In the genomic region with DNA sequence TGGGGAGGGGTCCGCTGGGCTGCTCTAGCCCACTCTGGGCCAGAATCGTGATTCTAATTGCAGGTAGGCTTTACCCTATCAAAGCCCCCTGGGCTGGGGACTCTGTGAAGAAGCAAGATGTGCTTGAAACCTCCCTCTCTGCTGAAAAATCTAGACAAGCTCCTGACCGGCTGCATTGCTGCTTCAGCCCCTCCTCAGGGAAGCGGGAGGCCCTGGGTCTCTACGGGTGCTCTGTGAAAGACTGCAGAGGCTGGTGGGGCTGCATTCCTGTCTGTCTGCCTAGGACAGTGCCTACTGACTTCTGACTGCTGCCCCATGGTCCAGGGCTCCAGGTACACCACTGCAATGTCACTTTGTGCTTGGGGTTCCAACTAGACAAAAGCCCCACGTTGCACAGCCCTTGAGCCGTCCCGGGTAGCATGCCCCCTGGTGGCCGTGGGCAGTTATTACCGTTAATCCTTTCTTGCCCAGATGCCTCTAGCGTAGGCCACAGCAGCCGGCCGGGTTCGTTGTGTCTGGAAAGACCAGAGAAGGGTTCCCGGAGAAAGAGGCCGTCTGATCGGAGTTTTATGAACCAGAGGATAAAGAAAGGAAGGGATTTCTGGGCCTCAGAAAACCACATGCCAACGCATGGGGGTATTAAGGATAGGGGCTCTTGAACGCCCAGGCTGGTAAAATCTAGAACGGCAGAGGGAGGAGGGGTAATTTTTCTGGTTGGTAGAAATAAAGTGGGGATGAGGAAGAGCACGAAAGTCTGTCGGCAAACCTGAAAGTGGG, we compare ENCODE assay signal across 9 cellular contexts. TPM values are rescaled to one million over a fixed set of nuclear protein-coding genes. Genes with fewer than 3 reads are reported as not detected.
DNase-seq lines count a peak whose midpoint lies in the region; ATAC-seq and TF ChIP-seq lines count a peak whose summit lies in the region.
"Had no signal": no experiment of that assay in that cellular context is flagged by ENCODE, and none has a peak within 500 bp of the region (broad histone marks: within the 10 kb centered on the region; RNA-seq: fewer than 3 reads in every experiment).

No MANE protein-coding gene starts in this region.

- no peaks in the 10 kb centered on the region for H3K27me3 ChIP-seq in fibroblast of lung (ENCODE audit: control insufficient read depth, insufficient read depth, low read length)
- H3K27me3 ChIP-seq: BLaER1 treated with 17β-estradiol and CSF1 and Interleukin-3, amounts not matched to agents 10 nM and 100 nM had no signal

- intact Hi-C loops in posterior vena cava (cut with DNase I): no loop called here

- no peak overlapping the region for H3K9ac ChIP-seq in fibroblast of lung (ENCODE audit: insufficient read depth, low read length)
- H3K9ac ChIP-seq: BLaER1 treated with 17β-estradiol and CSF1 and Interleukin-3, amounts not matched to agents 10 nM and 100 nM had no signal

- TF ChIP-seq CTCF in fibroblast of lung (conservative IDR thresholded peaks at IDR 0.05 in 1 of 2, IDR thresholded peaks at IDR 0.05 in 1 of 2; ENCODE audit: low read depth in 1 of 2, low read length in 2 of 2): peak; percentile 54 to 75

- no peaks in the 10 kb centered on the region for H3K4me1 ChIP-seq in fibroblast of lung (ENCODE audit: control insufficient read depth, extremely low read depth, insufficient read depth, low read length)
- H3K4me1 ChIP-seq: BLaER1 treated with 17β-estradiol and CSF1 and Interleukin-3, amounts not matched to agents 10 nM and 100 nM had no signal

- no peaks in the 10 kb centered on the region for H4K20me1 ChIP-seq in fibroblast of lung (ENCODE audit: control insufficient read depth, extremely low read depth, insufficient read depth, low read length)

- H3K36me3 ChIP-seq in fibroblast of lung (ENCODE audit: control insufficient read depth, insufficient read depth, low read length): no peaks in the 10 kb centered on the region
- H3K36me3 ChIP-seq: BLaER1 treated with 17β-estradiol and CSF1 and Interleukin-3, amounts not matched to agents 10 nM and 100 nM had no signal

- peak; percentile 65 for ATAC-seq in HG02678 (IDR thresholded peaks at IDR 0.05; ENCODE audit: unreplicated experiment)

- H3K4me3 ChIP-seq in fibroblast of lung (replicated peaks in 1 of 4; ENCODE audit: control extremely low read depth in 1 of 4, insufficient read depth in 1 of 4, low read depth in 3 of 4, low read length in 4 of 4): no peak overlapping the region
- H3K4me3 ChIP-seq: BLaER1 treated with 17β-estradiol and CSF1 and Interleukin-3, amounts not matched to agents 10 nM and 100 nM had no signal

- no peak overlapping the region for H2AFZ ChIP-seq in fibroblast of lung (ENCODE audit: low read length)

- no peak overlapping the region for H3K4me2 ChIP-seq in fibroblast of lung (ENCODE audit: extremely low read depth, insufficient read depth, low read length)
- H3K4me2 ChIP-seq: BLaER1 treated with 17β-estradiol and CSF1 and Interleukin-3, amounts not matched to agents 10 nM and 100 nM had no signal

- DNase-seq in NCI-H2081 (lab: John Stamatoyannopoulos, UW) (peak; percentile 30 to 34), NCI-H2081 treated with DMSO at 0.1 percent for 48 hours (lab: John Stamatoyannopoulos, UW) (no peak), NCI-H748 treated with DMSO at 0.1 percent for 48 hours (lab: John Stamatoyannopoulos, UW) (peak; percentile 18), fibroblast of lung (ENCODE audit: low read depth in 2 of 2) (peak in 1 of 2 donors; percentile 15), posterior vena cava (ENCODE audit: low spot score) (peak; percentile 83), NCI-H187 treated with DMSO at 0.1 percent for 48 hours (lab: John Stamatoyannopoulos, UW) (no peak)
- peak; percentile 52 for DNase-seq in activated CD8-positive, alpha-beta memory T cell treated with anti-CD3 and anti-CD28 coated beads, Interleukin-2, amount 50 U/mL, for 4 hours

- H3K27ac ChIP-seq in fibroblast of lung (ENCODE audit: insufficient read depth, low read length): no peak overlapping the region
- H3K27ac ChIP-seq: BLaER1 treated with 17β-estradiol and CSF1 and Interleukin-3, amounts not matched to agents 10 nM and 100 nM had no signal

- no peaks in the 10 kb centered on the region for H3K79me2 ChIP-seq in fibroblast of lung (ENCODE audit: control insufficient read depth, insufficient read depth, low read length)

- no peaks in the 10 kb centered on the region for H3K9me3 ChIP-seq in fibroblast of lung (ENCODE audit: control insufficient read depth, insufficient read depth, low read depth, low read length)
- H3K9me3 ChIP-seq: BLaER1 treated with 17β-estradiol and CSF1 and Interleukin-3, amounts not matched to agents 10 nM and 100 nM had no signal

RNA-seq across cellular contexts. Expression of a gene that starts 15.9 kb away (rescaled TPM):
- total RNA-seq in fibroblast of lung (not detected in 2 replicates), posterior vena cava (not detected)
- not detected in 2 replicates for polyA plus RNA-seq in fibroblast of lung
- polyA plus RNA-seq in fibroblast of lung (2012): not detected in 2 replicates
- not detected in 2 replicates for polyA minus RNA-seq in fibroblast of lung (ENCODE audit: low replicate concordance)

RNA-seq across cellular contexts. Expression of a gene that starts 49.2 kb away (rescaled TPM):
- total RNA-seq in fibroblast of lung (9.8 and 13.7 TPM in 2 replicates), posterior vena cava (1 to 10 TPM; 5.7 to 9.3 TPM)
- polyA plus RNA-seq in fibroblast of lung: 26.7 and 28.4 TPM in 2 replicates
- polyA plus RNA-seq in fibroblast of lung (2012): 36.0 and 36.7 TPM in 2 replicates
- 57.1 and 64.4 TPM in 2 replicates for polyA minus RNA-seq in fibroblast of lung (ENCODE audit: low replicate concordance)

Comparison
In these comparisons a context has a peak if more than half of its experiments do, and no peak if none do; other contexts are left out.
1. DNase-seq: peak in NCI-H2081 (2 of 2), NCI-H748 treated with DMSO at 0.1 percent for 48 hours (single experiment), activated CD8-positive, alpha-beta memory T cell treated with anti-CD3 and anti-CD28 coated beads, Interleukin-2, amount 50 U/mL, for 4 hours (single experiment) and posterior vena cava (single experiment); none in NCI-H2081 treated with DMSO at 0.1 percent for 48 hours (single experiment) and NCI-H187 treated with DMSO at 0.1 percent for 48 hours (single experiment).